Comparison of ENCODE assay signal across 8 cellular contexts in the genomic region with DNA sequence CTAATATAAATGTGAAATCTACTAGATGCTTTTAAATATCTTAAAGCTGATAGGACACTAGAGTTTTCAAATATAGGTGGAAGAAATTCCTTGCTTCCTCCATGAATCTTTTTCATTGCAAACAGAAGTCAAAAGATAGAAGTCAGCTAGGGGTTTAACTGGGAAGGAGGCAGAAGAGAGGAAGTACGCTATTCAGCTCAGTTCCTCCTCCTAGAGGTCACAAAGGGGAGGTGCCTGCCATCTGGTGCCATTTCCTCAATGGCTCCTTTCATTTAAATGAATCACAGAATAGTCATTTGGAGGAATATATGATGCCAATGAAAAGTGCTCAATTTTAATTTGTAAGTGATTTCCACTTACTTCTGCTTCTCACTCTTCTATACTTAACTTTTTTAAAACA. TPM values are rescaled to one million over a fixed set of nuclear protein-coding genes. Genes with fewer than 3 reads are reported as not detected.
A peak's percentile ranks its signal among the peaks of the same experiment; 100 is the strongest.
DNase-seq lines count a peak whose midpoint lies in the region; ATAC-seq and TF ChIP-seq lines count a peak whose summit lies in the region.

No MANE protein-coding gene starts in this region.

- H3K36me3 ChIP-seq in heart right ventricle (no peaks in the 10 kb centered on the region), KMS-11 (ENCODE audit: insufficient read depth) (no peaks in the 10 kb centered on the region), spleen (no peaks in the 10 kb centered on the region)

- no peaks in the 10 kb centered on the region for H3K27me3 Mint-ChIP-seq in H9 (ENCODE audit: low read depth)

- H3K18ac ChIP-seq in H9 (ENCODE audit: insufficient read length, low read depth, low read length): no peak overlapping the region

- H3K4me2 ChIP-seq in H9 (ENCODE audit: insufficient read depth, insufficient read length, low read length) (no peak overlapping the region), KMS-11 (no peak overlapping the region)

- no peak overlapping the region for H3K27ac Mint-ChIP-seq in H9

- no peak overlapping the region for H4K91ac ChIP-seq in H9 (ENCODE audit: insufficient read length, low read depth, low read length)

- H3K4me3 ChIP-seq in heart right ventricle (no peak overlapping the region), KMS-11 (IDR thresholded peaks at IDR 0.05; ENCODE audit: insufficient read depth, low read depth, low read length) (no peak overlapping the region), astrocyte of the spinal cord (ENCODE audit: low read depth, low read length) (no peak overlapping the region), spleen (no peak overlapping the region)

- H2AK5ac ChIP-seq in H9 (ENCODE audit: insufficient read length, low read length): no peak overlapping the region

- H3K36me3 Mint-ChIP-seq in H9 (ENCODE audit: insufficient read depth in 1 of 3, low read depth in 3 of 3): no peaks in the 10 kb centered on the region; a peak in 1 of 7 replicates

- H3K23ac ChIP-seq in H9 (ENCODE audit: insufficient read length, low read depth, low read length): no peak overlapping the region

- in situ Hi-C loops in astrocyte of the spinal cord (cut with HindIII; ENCODE audit: low sequenced_read_pairs): no loop called here

- no peak overlapping the region for H3K14ac ChIP-seq in H9 (ENCODE audit: insufficient read depth, low read length)

- no peak for TF ChIP-seq POLR2A in spleen (IDR thresholded peaks at IDR 0.05)

- H2BK120ac ChIP-seq in H9 (ENCODE audit: low read depth, low read length, poor library complexity, severe bottlenecking): no peak overlapping the region

- H3K9me3 ChIP-seq in heart right ventricle (no peaks in the 10 kb centered on the region), H9 (ENCODE audit: control insufficient read depth, low read depth, low read length) (no peaks in the 10 kb centered on the region), spleen (no peaks in the 10 kb centered on the region)

- H4K20me1 ChIP-seq in H9 (ENCODE audit: control insufficient read depth, insufficient read depth, insufficient read length) (no peaks in the 10 kb centered on the region), KMS-11 (ENCODE audit: insufficient read depth) (0 out of 2 replicates have a peak, but pooled peaks cover 3% of the 10 kb centered on the region)

- H2BK15ac ChIP-seq in H9 (ENCODE audit: low read depth, low read length): no peak overlapping the region

- H4K5ac ChIP-seq in H9 (ENCODE audit: insufficient read length, low read depth, low read length): no peak overlapping the region

- H3K4me1 Mint-ChIP-seq in H9: peaks cover 0 to 3% of the 10 kb centered on the region in 2 experiments; a peak in 1 of 4 replicates

- H2BK20ac ChIP-seq in H9 (ENCODE audit: low read depth, low read length, poor library complexity, severe bottlenecking): no peak overlapping the region

- no peaks in the 10 kb centered on the region for H3K79me2 ChIP-seq in H9 (ENCODE audit: insufficient read depth, low read length)
- H3K79me2 ChIP-seq in KMS-11 (ENCODE audit: insufficient read depth, low read depth): no peaks in the 10 kb centered on the region

- H3K9me3 Mint-ChIP-seq in H9: no peaks in the 10 kb centered on the region

- H3K4me1 ChIP-seq in heart right ventricle (no peaks in the 10 kb centered on the region), H9 (ENCODE audit: insufficient read depth, low read length) (no peaks in the 10 kb centered on the region), KMS-11 (ENCODE audit: low read depth, poor library complexity, severe bottlenecking) (peaks cover 10% of the 10 kb centered on the region), spleen (peaks cover 0 to 7% (median 0%) of the 10 kb centered on the region in 6 donors)

- intact Hi-C loops in heart right ventricle (cut with DNase I) (loop anchor here in 2 of 10 donors (10.0 kb wide), 1 partner anchor 459 kb away; no protein-coding TSS in a partner anchor), Right ventricle myocardium superior (cut with DNase I) (no loop called here), spleen (cut with DNase I; ENCODE audit: low total_unique reads) (no loop called here)

- H3T11ph ChIP-seq in H9 (ENCODE audit: low read length): no peak overlapping the region

- no peak overlapping the region for H2BK5ac ChIP-seq in H9 (ENCODE audit: insufficient read length, low read length)

- TF ChIP-seq CTCF in heart right ventricle (IDR thresholded peaks at IDR 0.05): peak in 7 of 9 donors; percentile 11 to 52 (median 26)
- peak; percentile 86 for TF ChIP-seq CTCF in H9 (conservative IDR thresholded peaks at IDR 0.05)
- peak; percentile 76 for TF ChIP-seq CTCF in KMS-11 (conservative IDR thresholded peaks at IDR 0.05; ENCODE audit: low read depth, low read length)
- peak; percentile 36 for TF ChIP-seq CTCF in astrocyte of the spinal cord (IDR thresholded peaks at IDR 0.05; ENCODE audit: low read depth, low read length)
- TF ChIP-seq CTCF in spleen (IDR thresholded peaks at IDR 0.05 in 8 of 11, conservative IDR thresholded peaks at IDR 0.05 in 3 of 11): peak in 7 of 11 experiments; percentile 8 to 55 (median 32)

- H3K9ac ChIP-seq in H9 (ENCODE audit: extremely low read depth, insufficient read length, low read length) (no peak overlapping the region), KMS-11 (no peak overlapping the region)

- WGBS in heart right ventricle, 2 donors: 49 to 90% methylated on average over 1 of the region's 1 CpG
- WGBS in H9 (ENCODE audit: extremely low coverage, insufficient read length, low lambda C conversion rate): no CpG with 5 or more reads among the region's 1 CpG
- 4 to 29% (median 19%) methylated on average over 1 of the region's 1 CpG for WGBS in spleen, 5 donors

- no peak overlapping the region for H3K56ac ChIP-seq in H9 (ENCODE audit: insufficient read length, low read depth, low read length)

- no peak overlapping the region for H2AFZ ChIP-seq in H9 (ENCODE audit: low read length)
- no peak overlapping the region for H2AFZ ChIP-seq in KMS-11 (ENCODE audit: low read depth)

- H3K27me3 ChIP-seq in heart right ventricle (peaks cover 0 to 15% (median 0%) of the 10 kb centered on the region in 7 donors), H9 (ENCODE audit: insufficient read depth, low read length) (no peaks in the 10 kb centered on the region), KMS-11 (ENCODE audit: insufficient read depth, low read depth) (no peaks in the 10 kb centered on the region), spleen (replicated peaks in 1 of 7) (peaks cover 0 to 33% (median 0%) of the 10 kb centered on the region in 7 donors)

- H4K8ac ChIP-seq in H9 (replicated peaks; ENCODE audit: insufficient read length, low read depth, low read length): no peak overlapping the region

- H3K4ac ChIP-seq in H9 (ENCODE audit: low read depth, low read length): no peak overlapping the region

- ATAC-seq in heart right ventricle (no peak), Right ventricle myocardium superior (ENCODE audit: poor library complexity) (no peak)

- H3K27ac ChIP-seq in heart right ventricle: no peak overlapping the region
- no peak overlapping the region for H3K27ac ChIP-seq in H9 (ENCODE audit: insufficient read length, low read depth, low read length)
- H3K27ac ChIP-seq in KMS-11: no peak overlapping the region
- no peak overlapping the region for H3K27ac ChIP-seq in spleen

- H3K79me1 ChIP-seq in H9 (ENCODE audit: insufficient read depth, low read depth, low read length, poor library complexity, severe bottlenecking): no peaks in the 10 kb centered on the region

- no peak overlapping the region for H2BK12ac ChIP-seq in H9 (ENCODE audit: insufficient read length, low read depth, low read length)

- H3K23me2 ChIP-seq in H9 (ENCODE audit: insufficient read length, low read depth, low read length, poor library complexity, severe bottlenecking): no peaks in the 10 kb centered on the region

- no peak for DNase-seq in heart right ventricle
- no peak for DNase-seq in Right ventricle myocardium superior
- peak; percentile 51 for DNase-seq in H9
- DNase-seq in astrocyte of the spinal cord (ENCODE audit: low read depth, low spot score): no peak
- DNase-seq in spleen: no peak
- DNase-seq in medulla oblongata (ENCODE audit: extremely low spot score): no peak
- DNase-seq in stimulated activated CD4-positive, alpha-beta T cell treated with anti-CD3 and anti-CD28 coated beads, Interleukin-4, amount 100 ng/mL, for 4 hours: no peak

- no peak overlapping the region for H3K4me3 Mint-ChIP-seq in H9

RNA-seq across cellular contexts. Expression of a gene that starts 8.5 kb away (rescaled TPM):
- total RNA-seq in heart right ventricle (1 to 10 TPM in 2 of 10 donors, under 1 TPM in 8; 0.07 to 1.2 (median 0.49) TPM), Right ventricle myocardium superior (0.24 TPM), H9 (2021) (4.2 and 4.6 TPM in 2 replicates), spleen (1 to 10 TPM in 3 of 7 donors, under 1 TPM in 3, not detected in 1; 0.46 to 1.9 (median 1.1) TPM)
- polyA plus RNA-seq in heart right ventricle (under 1 TPM; 0.36 to 0.37 TPM), spleen (under 1 TPM; 0.06 to 0.10 (median 0.07) TPM)

Comparison
In these comparisons a context has a peak if more than half of its experiments do, and no peak if none do; other contexts are left out.
1. CTCF ChIP-seq: peak in every context shown above with its lines; median percentile 86 in H9; 76 in KMS-11; 36 in astrocyte of the spinal cord; 32 in spleen; 26 in heart right ventricle.